In the genomic region with DNA sequence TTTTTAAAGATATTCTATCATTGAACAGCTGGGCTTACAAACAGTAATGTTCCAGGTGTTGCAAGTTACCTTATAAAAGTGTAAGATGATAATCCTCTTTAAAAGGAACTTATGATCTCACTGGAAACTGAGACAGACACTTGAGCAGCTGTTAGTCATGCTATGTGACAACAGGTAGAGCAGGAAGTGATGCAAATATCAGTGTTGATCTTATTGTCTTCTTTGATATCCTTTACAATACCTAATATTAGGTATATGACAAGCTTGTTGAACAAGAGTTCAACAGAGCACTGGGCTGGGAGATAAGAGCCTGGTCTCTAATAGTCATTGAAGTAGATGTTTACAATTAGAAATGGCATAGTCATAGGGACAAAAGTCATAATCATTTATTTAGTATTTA, we compare ENCODE assay signal across 16 cellular contexts.
A peak's percentile ranks its signal among the peaks of the same experiment; 100 is the strongest.
DNase-seq lines count a peak whose midpoint lies in the region; ATAC-seq, FAIRE-seq and TF ChIP-seq lines count a peak whose summit lies in the region.
"Had no signal": no experiment of that assay in that cellular context is flagged by ENCODE, and none has a peak within 500 bp of the region (broad histone marks: within the 10 kb centered on the region; RNA-seq: fewer than 3 reads in every experiment).

No MANE protein-coding gene starts in this region.

- CTCF ChIA-PET in activated CD4-positive, alpha-beta T cell treated with anti-CD3 and anti-CD28 coated beads for 36 hours (lab: Charles Lee) = interaction anchor here (0.6 kb wide), 1 partner anchor 169 kb away, joined by 3 read pairs; no protein-coding TSS in a partner anchor

- intact Hi-C loops in activated CD4-positive, alpha-beta T cell treated with anti-CD3 and anti-CD28 coated beads for 36 hours (cut with DNase I, micrococcal nuclease) = no loop called here

- TF ChIP-seq CTCF in bronchial epithelial cell (IDR thresholded peaks at IDR 0.05; ENCODE audit: insufficient read depth, low read length, severe bottlenecking) = no peak

- no peak overlapping the region for H3K27ac Mint-ChIP-seq in activated CD4-positive, alpha-beta T cell treated with anti-CD3 and anti-CD28 coated beads for 36 hours
- H3K27ac Mint-ChIP-seq: CD14-positive monocyte; CD8-positive, alpha-beta T cell; H9 had no signal

- POLR2A ChIA-PET in activated CD4-positive, alpha-beta T cell treated with anti-CD3 and anti-CD28 coated beads for 36 hours (lab: Charles Lee) = no interaction called here

- peaks cover 17% of the 10 kb centered on the region for H3K36me3 Mint-ChIP-seq in activated CD4-positive, alpha-beta T cell treated with anti-CD3 and anti-CD28 coated beads for 36 hours (ENCODE audit: low read depth)
- H3K36me3 Mint-ChIP-seq: CD14-positive monocyte had no signal

- DNase-seq in NCI-H1417 (lab: John Stamatoyannopoulos, UW) = peak in 2 of 3 experiments; percentile 4
- DNase-seq in NCI-H1417 treated with DMSO at 0.1 percent for 48 hours (lab: John Stamatoyannopoulos, UW) = no peak
- DNase-seq in activated CD4-positive, alpha-beta T cell treated with anti-CD3 and anti-CD28 coated beads for 36 hours = no peak
- DNase-seq in activated CD4-positive, alpha-beta T cell treated with anti-CD3 and anti-CD28 coated beads, Interleukin-2, amount 50 U/mL, for 48 hours = no peak
- DNase-seq in bronchial epithelial cell (ENCODE audit: low read depth) = peak; percentile 76
- peak; percentile 31 for DNase-seq in kidney tubule cell (ENCODE audit: low spot score)
- no peak for DNase-seq in DMS 273 treated with DMSO at 0.1 percent for 48 hours (lab: John Stamatoyannopoulos, UW)
- DNase-seq in NCI-H1694 treated with DMSO at 0.1 percent for 48 hours (lab: John Stamatoyannopoulos, UW) = no peak
- DNase-seq: Caco-2; CD8-positive, alpha-beta T cell; DMS79; GOT3; H9 had no signal

- peak; percentile 16 for ATAC-seq in activated CD4-positive, alpha-beta T cell treated with anti-CD3 and anti-CD28 coated beads for 36 hours
- ATAC-seq: CD8-positive, alpha-beta T cell; GM12878 had no signal

- no peak for FAIRE-seq in bronchial epithelial cell (lab: Jason Lieb, UNC)
- FAIRE-seq: GM12878, GM18507 had no signal

- H3K4me3 Mint-ChIP-seq in activated CD4-positive, alpha-beta T cell treated with anti-CD3 and anti-CD28 coated beads for 36 hours = no peak overlapping the region
- H3K4me3 Mint-ChIP-seq: CD14-positive monocyte; CD8-positive, alpha-beta T cell; H9 had no signal

- H3K27me3 ChIP-seq in bronchial epithelial cell (ENCODE audit: control insufficient read depth, insufficient read depth, low read length) = no peaks in the 10 kb centered on the region

- H3K4me3 ChIP-seq in bronchial epithelial cell (ENCODE audit: low read depth, low read length) = no peak overlapping the region
- H3K4me3 ChIP-seq: GM12878 had no signal

- no peaks in the 10 kb centered on the region for H3K36me3 ChIP-seq in bronchial epithelial cell (ENCODE audit: control insufficient read depth, insufficient read depth, low read length)

- H3K27me3 Mint-ChIP-seq in activated CD4-positive, alpha-beta T cell treated with anti-CD3 and anti-CD28 coated beads for 36 hours = no peaks in the 10 kb centered on the region

- H3K4me1 Mint-ChIP-seq in activated CD4-positive, alpha-beta T cell treated with anti-CD3 and anti-CD28 coated beads for 36 hours = no peaks in the 10 kb centered on the region
- H3K4me1 Mint-ChIP-seq: CD14-positive monocyte had no signal

- H3K9me3 Mint-ChIP-seq in activated CD4-positive, alpha-beta T cell treated with anti-CD3 and anti-CD28 coated beads for 36 hours (ENCODE audit: low read depth) = no peaks in the 10 kb centered on the region
- H3K9me3 Mint-ChIP-seq: CD8-positive, alpha-beta T cell had no signal

Comparison
In these comparisons a context has a peak if more than half of its experiments do, and no peak if none do; other contexts are left out.
1. DNase-seq: peak in NCI-H1417 (2 of 3), bronchial epithelial cell (single experiment) and kidney tubule cell (single experiment); none in NCI-H1417 treated with DMSO at 0.1 percent for 48 hours (single experiment), activated CD4-positive, alpha-beta T cell treated with anti-CD3 and anti-CD28 coated beads for 36 hours (single experiment), activated CD4-positive, alpha-beta T cell treated with anti-CD3 and anti-CD28 coated beads, Interleukin-2, amount 50 U/mL, for 48 hours (0 of 2), DMS 273 treated with DMSO at 0.1 percent for 48 hours (single experiment) and NCI-H1694 treated with DMSO at 0.1 percent for 48 hours (single experiment).